ENCODE assay signal across 16 cellular contexts in the genomic region with DNA sequence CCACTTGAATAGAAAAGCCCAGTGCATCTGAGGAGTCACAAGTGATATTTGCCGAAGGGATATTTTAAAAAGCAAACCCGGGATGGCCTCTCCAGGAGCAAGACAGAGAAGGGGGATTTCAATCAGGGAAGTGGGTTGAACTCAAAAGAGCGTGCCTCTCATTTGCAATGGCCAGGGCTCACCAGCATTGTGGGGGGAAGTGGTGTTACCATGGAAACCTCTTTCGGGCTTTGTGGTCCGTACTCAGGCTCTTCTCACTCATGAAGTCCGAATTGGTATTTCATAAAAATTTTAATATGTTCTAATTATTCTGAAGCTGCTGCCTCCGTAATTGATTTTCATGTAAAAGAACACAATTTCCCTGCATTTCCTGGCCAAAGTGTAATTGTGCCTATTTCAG.
"Had no signal": no experiment of that assay in that cellular context is flagged by ENCODE, and none has a peak within 500 bp of the region (broad histone marks: within the 10 kb centered on the region; RNA-seq: fewer than 3 reads in every experiment).

No MANE protein-coding gene starts in this region.

- H3K4me3 ChIP-seq: hepatocyte, lung, ovary, right atrium auricular region, sigmoid colon, skin epidermis had no signal

- H3K27ac Mint-ChIP-seq: type B pancreatic cell had no signal

- H3K36me3 Mint-ChIP-seq: type B pancreatic cell had no signal

- ATAC-seq: foreskin keratinocyte, left colon, left ventricle myocardium superior had no signal

- DNase-seq: foreskin keratinocyte; left colon; left ventricle myocardium superior; mesenchymal stem cell; naive B cell; nucleus accumbens; ovary; sigmoid colon; stimulated activated CD4-positive, alpha-beta T cell treated with anti-CD3 and anti-CD28 coated beads, Interleukin-2, amount 100 ng/mL, for 24 hours; stimulated activated CD4-positive, alpha-beta T cell treated with anti-CD3 and anti-CD28 coated beads, Interleukin-4, amount 100 ng/mL, for 4 hours; stimulated activated naive CD4-positive, alpha-beta T cell treated with Interleukin-2 at 50 U/mL for 16 hours had no signal

- H3K4me3 Mint-ChIP-seq: type B pancreatic cell had no signal
